In the genomic region with DNA sequence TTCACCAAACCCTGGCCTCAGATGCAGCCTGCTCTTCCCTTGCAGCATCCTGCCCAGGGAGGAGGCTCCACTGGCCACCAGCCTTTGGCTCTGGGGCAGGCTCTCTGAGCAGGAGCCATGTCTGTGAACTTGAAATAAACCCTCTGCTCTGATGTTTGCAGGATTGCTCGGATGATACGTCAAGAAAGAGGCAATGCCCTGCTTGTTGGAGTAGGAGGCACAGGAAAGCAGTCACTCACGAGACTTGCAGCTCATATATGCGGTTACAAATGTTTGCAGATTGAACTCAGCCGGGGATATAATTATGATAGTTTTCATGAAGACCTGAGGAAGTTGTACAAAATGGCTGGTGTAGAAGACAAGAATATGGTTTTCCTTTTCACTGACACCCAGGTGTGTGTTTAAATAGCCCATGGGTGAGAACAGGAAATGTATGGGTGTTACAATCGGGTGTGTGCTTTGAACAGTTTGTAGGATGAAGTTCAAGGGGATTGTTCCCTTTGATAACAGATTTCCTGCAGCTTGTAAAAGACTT, we compare ENCODE assay signal across 12 cellular contexts.
A peak's percentile ranks its signal among the peaks of the same experiment; 100 is the strongest.
DNase-seq lines count a peak whose midpoint lies in the region; ATAC-seq and TF ChIP-seq lines count a peak whose summit lies in the region.
"Had no signal": no experiment of that assay in that cellular context is flagged by ENCODE, and none has a peak within 500 bp of the region (broad histone marks: within the 10 kb centered on the region; RNA-seq: fewer than 3 reads in every experiment).

No MANE protein-coding gene starts in this region.

- H2AFZ ChIP-seq in DND-41 (ENCODE audit: low read depth, low read length) (no peak overlapping the region), neuronal stem cell (ENCODE audit: low read length) (no peak overlapping the region)

- H2BK120ac ChIP-seq in neuronal stem cell (ENCODE audit: low read depth, low read length), result no peak overlapping the region

- peaks cover 9% of the 10 kb centered on the region for H3K27me3 ChIP-seq in DND-41 (ENCODE audit: insufficient read depth, low read length, poor library complexity)
- H3K27me3 ChIP-seq in neuronal stem cell (ENCODE audit: control insufficient read depth in 3 of 3, insufficient read depth in 3 of 3, low read depth in 1 of 3, low read length in 3 of 3), result no peaks in the 10 kb centered on the region
- H3K27me3 ChIP-seq: cardiac muscle cell had no signal

- no peak overlapping the region for H4K91ac ChIP-seq in neuronal stem cell (ENCODE audit: low read depth, low read length, poor library complexity)

- H3K79me2 ChIP-seq in DND-41 (ENCODE audit: insufficient read depth, low read length), result no peaks in the 10 kb centered on the region

- peak overlapping the region; percentile 60 for H3K4me3 Mint-ChIP-seq in activated naive CD8-positive, alpha-beta T cell
- H3K4me3 Mint-ChIP-seq: type B pancreatic cell had no signal

- H4K8ac ChIP-seq in neuronal stem cell (ENCODE audit: low read depth, low read length), result no peak overlapping the region

- no peak overlapping the region for H3K9ac ChIP-seq in DND-41 (ENCODE audit: low read depth, low read length)
- no peak overlapping the region for H3K9ac ChIP-seq in neuronal stem cell (ENCODE audit: low read depth, low read length, poor library complexity)

- H3K27ac ChIP-seq in DND-41 (ENCODE audit: low read length) (no peak overlapping the region), neuronal stem cell (replicated peaks; ENCODE audit: low read length) (no peak overlapping the region)
- H3K27ac ChIP-seq: cardiac muscle cell had no signal

- H3K36me3 ChIP-seq in DND-41 (ENCODE audit: insufficient read depth, low read length), result no peaks in the 10 kb centered on the region
- H3K36me3 ChIP-seq in neuronal stem cell (replicated peaks in 1 of 2; ENCODE audit: control insufficient read depth in 2 of 2, insufficient read depth in 2 of 2, low read length in 2 of 2), result no peaks in the 10 kb centered on the region
- H3K36me3 ChIP-seq: cardiac muscle cell had no signal

- H3K4ac ChIP-seq in neuronal stem cell (ENCODE audit: low read length), result no peak overlapping the region

- H3K9me3 Mint-ChIP-seq in activated naive CD8-positive, alpha-beta T cell (ENCODE audit: low read depth), result peaks cover 7% of the 10 kb centered on the region
- H3K9me3 Mint-ChIP-seq: type B pancreatic cell had no signal

- peaks cover 5% of the 10 kb centered on the region for H3K36me3 Mint-ChIP-seq in activated naive CD8-positive, alpha-beta T cell
- H3K36me3 Mint-ChIP-seq: type B pancreatic cell had no signal

- H2BK15ac ChIP-seq in neuronal stem cell (ENCODE audit: low read length), result no peak overlapping the region

- no peaks in the 10 kb centered on the region for H3K79me1 ChIP-seq in neuronal stem cell (ENCODE audit: low read depth, low read length)

- H2BK5ac ChIP-seq in neuronal stem cell (ENCODE audit: low read length), result no peak overlapping the region

- ATAC-seq in DND-41 (ENCODE audit: insufficient read depth, low read depth), result peak; percentile 87

- H3K4me1 ChIP-seq in DND-41 (ENCODE audit: insufficient read depth, low read length), result peaks cover 2% of the 10 kb centered on the region; the same call in 1 of the 2 replicates
- no peaks in the 10 kb centered on the region for H3K4me1 ChIP-seq in neuronal stem cell (ENCODE audit: control insufficient read depth in 2 of 2, insufficient read depth in 1 of 2, low read depth in 1 of 2, low read length in 2 of 2)

- no peak overlapping the region for H3K23ac ChIP-seq in neuronal stem cell (ENCODE audit: low read depth, low read length, poor library complexity)

- no peak overlapping the region for H3K4me3 ChIP-seq in DND-41 (ENCODE audit: low read depth in 1 of 2, low read length in 2 of 2)
- H3K4me3 ChIP-seq in neuronal stem cell (ENCODE audit: low read length in 2 of 2), result no peak overlapping the region
- H3K4me3 ChIP-seq: cardiac muscle cell had no signal

- H3K14ac ChIP-seq in neuronal stem cell (ENCODE audit: low read length), result peak overlapping the region; percentile 11

- H3K4me2 ChIP-seq in DND-41 (ENCODE audit: insufficient read depth, low read length) (no peak overlapping the region), neuronal stem cell (ENCODE audit: insufficient read depth, low read length, poor library complexity, severe bottlenecking) (no peak overlapping the region)

- H2AK5ac ChIP-seq in neuronal stem cell (ENCODE audit: low read depth, low read length), result no peak overlapping the region

- no peak overlapping the region for H3K18ac ChIP-seq in neuronal stem cell (ENCODE audit: low read length)

- WGBS in neuronal stem cell (ENCODE audit: extremely low coverage in 2 of 2, insufficient read length in 2 of 2, insufficient replicate concordance in 1 of 2), 2 donors, result no CpG with 5 or more reads among the region's 6 CpGs

- no peak overlapping the region for H2BK12ac ChIP-seq in neuronal stem cell (ENCODE audit: low read length)

- H3K27me3 Mint-ChIP-seq in activated naive CD8-positive, alpha-beta T cell, result no peaks in the 10 kb centered on the region

- peaks cover 53% of the 10 kb centered on the region for H3K4me1 Mint-ChIP-seq in activated naive CD8-positive, alpha-beta T cell (ENCODE audit: low read depth)

- no peaks in the 10 kb centered on the region for H4K20me1 ChIP-seq in DND-41 (ENCODE audit: insufficient read depth, low read length)

- TF ChIP-seq CTCF in DND-41 (IDR thresholded peaks at IDR 0.05; ENCODE audit: borderline replicate concordance, extremely low read depth, low read length, poor library complexity, severe bottlenecking), result no peak

- H3K27ac Mint-ChIP-seq in activated naive CD8-positive, alpha-beta T cell, result peak overlapping the region; percentile 83
- H3K27ac Mint-ChIP-seq: type B pancreatic cell had no signal

- H3K9me3 ChIP-seq in DND-41 (ENCODE audit: insufficient read depth, low read length, severe bottlenecking), result no peaks in the 10 kb centered on the region
- no peaks in the 10 kb centered on the region for H3K9me3 ChIP-seq in neuronal stem cell (replicated peaks in 1 of 2; ENCODE audit: control insufficient read depth in 2 of 2, insufficient read depth in 1 of 2, low read depth in 1 of 2, low read length in 2 of 2)

- DNase-seq in DND-41 (peak; percentile 8), neuronal stem cell (ENCODE audit: low spot score) (no peak), hepatic stellate cell (ENCODE audit: low spot score) (no peak), CD1c-positive myeloid dendritic cell (ENCODE audit: extremely low spot score) (no peak), SW 1271 (lab: John Stamatoyannopoulos, UW) (no peak), C1 segment of cervical spinal cord (lab: John Stamatoyannopoulos, UW) (no peak)
- DNase-seq in activated CD4-positive, alpha-beta T cell treated with anti-CD3 and anti-CD28 coated beads, Interleukin-2, amount 50 U/mL, for 1 hour, result peak; percentile 11
- DNase-seq: activated gamma-delta T cell treated with Interleukin-2 at 50 U/mL for 16 hours, SIG-M5 had no signal

Comparison
In these comparisons a context has a peak if more than half of its experiments do, and no peak if none do; other contexts are left out.
1. DNase-seq: peak in DND-41 (single experiment) and activated CD4-positive, alpha-beta T cell treated with anti-CD3 and anti-CD28 coated beads, Interleukin-2, amount 50 U/mL, for 1 hour (single experiment); none in neuronal stem cell (single experiment), hepatic stellate cell (single experiment), CD1c-positive myeloid dendritic cell (single experiment), SW 1271 (0 of 2) and C1 segment of cervical spinal cord (0 of 14).